ENCODE assay signal across 12 cellular contexts in genomic region chr19:47381653-47382279, GRCh38. TPM values are rescaled to one million over a fixed set of nuclear protein-coding genes. Genes with fewer than 3 reads are reported as not detected.
DNase-seq lines count a peak whose midpoint lies in the region; ATAC-seq and TF ChIP-seq lines count a peak whose summit lies in the region.
"Had no signal": no experiment of that assay in that cellular context is flagged by ENCODE, and none has a peak within 500 bp of the region (broad histone marks: within the 10 kb centered on the region; RNA-seq: fewer than 3 reads in every experiment).

No MANE protein-coding gene starts in this region.

- DNase-seq in Right ventricle myocardium inferior (ENCODE audit: missing footprints) (peak; percentile 86), left ventricle myocardium inferior (no peak), T-cell (peak in 26 of 34 experiments; percentile 8 to 57 (median 28)), left lung (peak; percentile 60 to 90), upper lobe of right lung (no peak), GM19240 (ENCODE audit: insufficient read length, low spot score) (no peak), MCF 10A (ENCODE audit: unreplicated experiment) (no peak)
- DNase-seq: activated T-cell treated with anti-CD3 and anti-CD28 coated beads, Interleukin-2, amount 50 U/mL, for 1 hour; colonic mucosa; foreskin melanocyte; NCI-H748 treated with DMSO at 0.1 percent for 48 hours had no signal

- TF ChIP-seq CTCF in left ventricle myocardium inferior (IDR thresholded peaks at IDR 0.05; ENCODE audit: borderline replicate concordance): no peak
- no peak for TF ChIP-seq CTCF in left lung (IDR thresholded peaks at IDR 0.05)
- no peak for TF ChIP-seq CTCF in upper lobe of right lung (IDR thresholded peaks at IDR 0.05)
- no peak for TF ChIP-seq CTCF in MCF 10A (IDR thresholded peaks at IDR 0.05; ENCODE audit: unreplicated experiment)

- POLR2A ChIA-PET in T-cell (lab: Charles Lee): no interaction called here
- POLR2A ChIA-PET in MCF 10A (lab: Yijun Ruan, JAX): interaction anchor here (0.5 kb wide), 1 partner anchor 248 kb away, joined by 4 read pairs; no protein-coding TSS in a partner anchor

- intact Hi-C loops in Right ventricle myocardium inferior (cut with DNase I) (no loop called here), left ventricle myocardium inferior (cut with micrococcal nuclease) (no loop called here), left lung (cut with DNase I) (no loop called here), upper lobe of right lung (cut with DNase I) (no loop called here), MCF 10A (cut with micrococcal nuclease) (no loop called here)

- H3K9me3 Mint-ChIP-seq in T-cell (no peaks in the 10 kb centered on the region), MCF 10A (ENCODE audit: unreplicated experiment) (no peaks in the 10 kb centered on the region)

- no peaks in the 10 kb centered on the region for H3K9me3 ChIP-seq in left ventricle myocardium inferior (replicated peaks)
- no peaks in the 10 kb centered on the region for H3K9me3 ChIP-seq in left lung
- H3K9me3 ChIP-seq in upper lobe of right lung: no peaks in the 10 kb centered on the region
- H3K9me3 ChIP-seq: colonic mucosa had no signal

- peaks cover 43% of the 10 kb centered on the region for H3K36me3 ChIP-seq in left ventricle myocardium inferior
- H3K36me3 ChIP-seq in left lung: peaks cover 0 to 60% of the 10 kb centered on the region in 2 donors
- peaks cover 49% of the 10 kb centered on the region for H3K36me3 ChIP-seq in upper lobe of right lung

- peak overlapping the region in 1 of 3 donors; percentile 51 for H3K4me3 Mint-ChIP-seq in T-cell
- H3K4me3 Mint-ChIP-seq in MCF 10A (ENCODE audit: unreplicated experiment): no peak overlapping the region

- H3K27me3 ChIP-seq in left ventricle myocardium inferior (ENCODE audit: low read depth): peaks cover 9% of the 10 kb centered on the region
- peaks cover 0 to 17% of the 10 kb centered on the region in 2 donors for H3K27me3 ChIP-seq in left lung
- no peaks in the 10 kb centered on the region for H3K27me3 ChIP-seq in upper lobe of right lung
- H3K27me3 ChIP-seq: colonic mucosa had no signal

- H3K4me3 ChIP-seq in left ventricle myocardium inferior (no peak overlapping the region), left lung (no peak overlapping the region), upper lobe of right lung (no peak overlapping the region)
- H3K4me3 ChIP-seq: colonic mucosa had no signal

- peak overlapping the region; percentile 68 to 83 for H3K27ac Mint-ChIP-seq in T-cell
- no peak overlapping the region for H3K27ac Mint-ChIP-seq in MCF 10A (ENCODE audit: low read depth, unreplicated experiment)

- no TSS peak for BruUV-seq in MCF 10A (replicated peaks; lab: Mats Ljungman, UMichigan)

- H3K4me1 ChIP-seq in left ventricle myocardium inferior (peaks cover 18% of the 10 kb centered on the region), left lung (peaks cover 0 to 42% of the 10 kb centered on the region in 2 donors), upper lobe of right lung (no peaks in the 10 kb centered on the region)
- H3K4me1 ChIP-seq: colonic mucosa had no signal

- ATAC-seq in Right ventricle myocardium inferior (no peak), T-cell (replicated peaks in 1 of 4) (peak; percentile 60 to 82 (median 73)), left lung (peak; percentile 34), upper lobe of right lung (peak; percentile 71), GM19463 (IDR thresholded peaks at IDR 0.05; ENCODE audit: unreplicated experiment) (no peak)

- H3K27me3 Mint-ChIP-seq in T-cell: no peaks in the 10 kb centered on the region
- no peaks in the 10 kb centered on the region for H3K27me3 Mint-ChIP-seq in MCF 10A (ENCODE audit: insufficient read depth, unreplicated experiment)

- H3K4me1 Mint-ChIP-seq in T-cell: peaks cover 14 to 21% (median 18%) of the 10 kb centered on the region in 3 donors
- no peaks in the 10 kb centered on the region for H3K4me1 Mint-ChIP-seq in MCF 10A (ENCODE audit: insufficient read depth, unreplicated experiment)

- H3K27ac ChIP-seq in left ventricle myocardium inferior (replicated peaks): no peak overlapping the region
- peak overlapping the region in 1 of 2 donors; percentile 70 for H3K27ac ChIP-seq in left lung
- H3K27ac ChIP-seq in upper lobe of right lung: no peak overlapping the region
- H3K27ac ChIP-seq: colonic mucosa had no signal

- H3K36me3 Mint-ChIP-seq in T-cell (peaks cover 17% of the 10 kb centered on the region), MCF 10A (ENCODE audit: insufficient read depth, unreplicated experiment) (peaks cover 53% of the 10 kb centered on the region)

- CTCF ChIA-PET in T-cell (lab: Charles Lee) (interaction anchor here in 1 of 2 donors (0.5 to 1.7 kb wide), 4 partner anchors 10 to 1036 kb away, joined by 3 to 7 read pairs (median 4); partner anchors contain the start of gene DHX34), MCF 10A (lab: Yijun Ruan, JAX) (interaction anchor here (1.0 kb wide), 1 partner anchor 10 kb away, joined by 3 read pairs; no protein-coding TSS in a partner anchor)

RNA-seq across cellular contexts. Expression of gene DHX34, which starts 32.7 kb away (rescaled TPM):
- 8.0 TPM for total RNA-seq in Right ventricle myocardium inferior
- total RNA-seq in left ventricle myocardium inferior: 8.1 TPM
- total RNA-seq in T-cell: 10 to 100 TPM; 13.4 to 30.7 (median 28.8) TPM
- 10 to 100 TPM in 1 of 2 donors, 1 to 10 TPM in 1; 9.4 to 18.2 TPM for total RNA-seq in left lung
- total RNA-seq in upper lobe of right lung: 15.8 TPM
- 27.6 and 34.7 TPM in 2 replicates for total RNA-seq in MCF 10A (2022)

RNA-seq across cellular contexts. Expression of gene MEIS3, which starts 37.6 kb away (rescaled TPM):
- total RNA-seq in Right ventricle myocardium inferior: 3.8 TPM
- total RNA-seq in left ventricle myocardium inferior: 3.2 TPM
- under 1 TPM in 3 of 5 donors, not detected in 2; 0.32 to 0.69 (median 0.54) TPM for total RNA-seq in T-cell
- 10 to 100 TPM in 1 of 2 donors, 1 to 10 TPM in 1; 6.7 to 11.8 TPM for total RNA-seq in left lung
- 4.3 TPM for total RNA-seq in upper lobe of right lung
- total RNA-seq in MCF 10A (2022): 6.6 and 11.2 TPM in 2 replicates

RNA-seq across cellular contexts. Expression of gene C5AR2, which starts 49.8 kb away (rescaled TPM):
- total RNA-seq in Right ventricle myocardium inferior (0.95 TPM), left ventricle myocardium inferior (0.38 TPM), T-cell (1 to 10 TPM in 2 of 5 donors, under 1 TPM in 3; 0.40 to 1.5 (median 0.79) TPM), left lung (10 to 100 TPM in 1 of 2 donors, 1 to 10 TPM in 1; 3.4 to 11.2 TPM), upper lobe of right lung (3.5 TPM), MCF 10A (2022) (2.4 and 2.8 TPM in 2 replicates)

Comparison
In these comparisons a context has a peak if more than half of its experiments do, and no peak if none do; other contexts are left out.
1. DNase-seq: peak in Right ventricle myocardium inferior (single experiment), T-cell (26 of 34) and left lung (2 of 2); none in left ventricle myocardium inferior (single experiment), upper lobe of right lung (single experiment), GM19240 (single experiment) and MCF 10A (single experiment).
2. ATAC-seq: peak in T-cell (4 of 4), left lung (single experiment) and upper lobe of right lung (single experiment); none in Right ventricle myocardium inferior (single experiment) and GM19463 (single experiment).